8 cellular contexts compared by ENCODE assay signal in the genomic region with DNA sequence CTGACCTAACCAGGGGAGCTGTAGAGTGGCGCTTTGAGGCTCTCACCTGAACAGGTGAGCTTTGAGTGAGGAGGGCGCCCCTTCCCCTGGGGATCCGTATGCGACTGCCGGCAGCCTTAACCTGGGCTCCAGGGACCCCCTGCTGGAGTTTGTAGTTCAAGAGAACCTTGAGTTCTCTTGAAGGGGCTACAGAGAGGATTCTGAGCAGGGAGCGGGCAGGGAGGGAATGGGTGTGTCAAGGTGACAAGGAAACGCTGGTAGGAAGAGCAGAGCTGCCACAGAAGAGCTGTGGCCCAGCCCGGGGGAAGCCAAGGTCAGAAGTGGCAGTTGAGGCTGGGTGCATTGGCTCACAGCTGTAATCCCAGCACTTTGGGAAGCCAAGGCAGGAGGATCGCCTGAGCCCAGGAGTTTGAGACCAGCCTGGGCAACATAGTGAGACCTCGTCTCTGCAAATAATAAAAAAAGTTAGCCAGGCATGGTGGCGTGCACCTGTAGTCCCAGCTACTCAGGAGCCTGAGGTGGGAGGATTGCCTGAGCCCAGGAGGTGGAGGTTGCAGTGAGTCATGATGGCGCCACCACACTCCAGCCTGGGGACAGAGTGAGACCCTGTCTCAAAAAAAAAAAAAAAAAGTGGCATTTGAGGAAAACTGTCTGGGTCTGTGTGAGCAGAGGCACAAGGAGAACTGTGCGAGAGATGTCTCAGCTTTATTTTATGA. TPM values are rescaled to one million over a fixed set of nuclear protein-coding genes. Genes with fewer than 3 reads are reported as not detected.
DNase-seq lines count a peak whose midpoint lies in the region; ATAC-seq and TF ChIP-seq lines count a peak whose summit lies in the region.

No MANE protein-coding gene starts in this region.

- no peak for TF ChIP-seq CTCF in CD8-positive, alpha-beta T cell (IDR thresholded peaks at IDR 0.05)
- no peak for TF ChIP-seq CTCF in endothelial cell (IDR thresholded peaks at IDR 0.05; ENCODE audit: unreplicated experiment)
- no peak for TF ChIP-seq CTCF in nephron (IDR thresholded peaks at IDR 0.05; ENCODE audit: unreplicated experiment in 3 of 3)

- intact Hi-C loops in CD8-positive, alpha-beta T cell (cut with DNase I, micrococcal nuclease) = no loop called here

- H3K36me3 ChIP-seq in CD8-positive, alpha-beta T cell (ENCODE audit: insufficient read depth, low read length) = peaks cover 6% of the 10 kb centered on the region

- no peak for DNase-seq in CD8-positive, alpha-beta T cell
- peak; percentile 64 for DNase-seq in NCI-H69 (lab: John Stamatoyannopoulos, UW)
- DNase-seq in endothelial cell (ENCODE audit: low spot score) = no peak
- no peak for DNase-seq in stimulated activated CD4-positive, alpha-beta T cell treated with anti-CD3 and anti-CD28 coated beads, Interleukin-4, amount 100 ng/mL, for 1 hour

- H3K9me3 Mint-ChIP-seq in CD8-positive, alpha-beta T cell = no peaks in the 10 kb centered on the region
- H3K9me3 Mint-ChIP-seq in endothelial cell (ENCODE audit: unreplicated experiment) (no peaks in the 10 kb centered on the region), nephron (no peaks in the 10 kb centered on the region)

- no peak overlapping the region for H3K27ac ChIP-seq in CD8-positive, alpha-beta T cell (ENCODE audit: low read depth, low read length)

- H3K4me3 ChIP-seq in CD8-positive, alpha-beta T cell (ENCODE audit: low read depth, low read length) = peak overlapping the region; percentile 78

- H3K27me3 ChIP-seq in CD8-positive, alpha-beta T cell (ENCODE audit: insufficient read depth, low read length) = no peaks in the 10 kb centered on the region

- CTCF ChIA-PET in CD8-positive, alpha-beta T cell (lab: Charles Lee) = interaction anchor here (0.5 to 1.7 kb wide), 7 partner anchors 8 to 246 kb away, joined by 3 to 4 read pairs (median 3); a partner anchor contains a TSS

- POLR2A ChIA-PET in CD8-positive, alpha-beta T cell (lab: Charles Lee) = interaction anchor here (0.6 to 4.2 kb wide), 4 partner anchors 8 to 217 kb away, joined by 4 to 28 read pairs (median 8); a partner anchor contains a TSS

- H3K36me3 Mint-ChIP-seq in CD8-positive, alpha-beta T cell = peaks cover 24% of the 10 kb centered on the region
- peaks cover 5% of the 10 kb centered on the region for H3K36me3 Mint-ChIP-seq in endothelial cell (ENCODE audit: low read depth, unreplicated experiment)
- peaks cover 18% of the 10 kb centered on the region for H3K36me3 Mint-ChIP-seq in nephron (ENCODE audit: low read depth)

- H3K4me1 Mint-ChIP-seq in CD8-positive, alpha-beta T cell (ENCODE audit: low read depth) = peaks cover 13% of the 10 kb centered on the region
- H3K4me1 Mint-ChIP-seq in endothelial cell (ENCODE audit: unreplicated experiment) (peaks cover 9% of the 10 kb centered on the region), nephron (no peaks in the 10 kb centered on the region)

- no peaks in the 10 kb centered on the region for H3K9me3 ChIP-seq in CD8-positive, alpha-beta T cell (ENCODE audit: low read length)

- peaks cover 22% of the 10 kb centered on the region for H3K4me1 ChIP-seq in CD8-positive, alpha-beta T cell (ENCODE audit: insufficient read depth, low read length)

- H3K27me3 Mint-ChIP-seq in CD8-positive, alpha-beta T cell (ENCODE audit: low read depth) = no peaks in the 10 kb centered on the region
- H3K27me3 Mint-ChIP-seq in endothelial cell (ENCODE audit: unreplicated experiment) = peaks cover 2% of the 10 kb centered on the region
- peaks cover 33% of the 10 kb centered on the region for H3K27me3 Mint-ChIP-seq in nephron (ENCODE audit: low read depth)

- H3K4me3 Mint-ChIP-seq in CD8-positive, alpha-beta T cell = peak overlapping the region; percentile 82
- H3K4me3 Mint-ChIP-seq in endothelial cell (ENCODE audit: unreplicated experiment) (peak overlapping the region; percentile 90), nephron (peak overlapping the region; percentile 77 to 85 (median 79))

- no peak overlapping the region for H3K27ac Mint-ChIP-seq in CD8-positive, alpha-beta T cell
- H3K27ac Mint-ChIP-seq in endothelial cell (ENCODE audit: unreplicated experiment) (no peak overlapping the region), nephron (peak overlapping the region in 1 of 3 experiments; percentile 86)

- no peak for ATAC-seq in CD8-positive, alpha-beta T cell
- ATAC-seq in GM19328 (IDR thresholded peaks at IDR 0.05; ENCODE audit: unreplicated experiment) = no peak
- ATAC-seq in GM19467 (IDR thresholded peaks at IDR 0.05; ENCODE audit: unreplicated experiment) = no peak
- no peak for ATAC-seq in HG03521 (IDR thresholded peaks at IDR 0.05; ENCODE audit: unreplicated experiment)

RNA-seq across cellular contexts. Expression of a gene that starts 1.2 kb away (rescaled TPM):
- 10 to 100 TPM; 32.7 to 36.4 TPM for total RNA-seq in CD8-positive, alpha-beta T cell
- total RNA-seq in endothelial cell (ENCODE audit: unreplicated experiment) = 34.4 TPM

RNA-seq across cellular contexts. Expression of a gene that starts 10.4 kb away (rescaled TPM):
- total RNA-seq in CD8-positive, alpha-beta T cell = 100 to 1,000 TPM; 116 to 123 TPM
- 18.8 TPM for total RNA-seq in endothelial cell (ENCODE audit: unreplicated experiment)

RNA-seq across cellular contexts. Expression of a gene that starts 11.4 kb away (rescaled TPM):
- under 1 TPM; 0.64 to 0.98 TPM for total RNA-seq in CD8-positive, alpha-beta T cell
- 47.8 TPM for total RNA-seq in endothelial cell (ENCODE audit: unreplicated experiment)

Comparison
In these comparisons a context has a peak if more than half of its experiments do, and no peak if none do; other contexts are left out.
1. RNA of a gene that starts 11.4 kb away (total RNA-seq): 47.8 TPM in endothelial cell (single experiment); 0.64 to 0.98 TPM in CD8-positive, alpha-beta T cell; every median in the first group is over 10 times any median in the second.
2. Peak in every context shown above with its lines, with median percentiles within 50 percentile points of each other: H3K4me3 Mint-ChIP-seq.